ENCODE assay signal across 16 cellular contexts in the genomic region with DNA sequence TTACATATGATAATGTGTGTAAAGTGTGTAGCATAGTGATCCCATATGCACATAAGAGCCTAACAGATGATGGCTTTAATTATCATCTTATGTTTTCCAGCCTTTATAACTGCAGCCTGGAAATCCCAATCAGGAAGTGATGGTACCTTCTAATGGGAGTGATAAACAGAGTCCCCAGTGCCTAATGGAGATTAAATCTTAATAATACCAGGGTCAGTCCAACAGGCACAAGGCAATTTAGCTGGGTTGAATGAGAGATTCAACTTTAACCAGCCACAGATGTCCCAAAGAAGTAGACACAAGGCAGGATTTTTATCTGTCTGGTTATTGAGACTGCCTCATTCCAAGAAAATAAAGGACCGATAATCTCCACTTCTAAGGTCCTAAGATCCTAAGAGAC. TPM values are rescaled to one million over a fixed set of nuclear protein-coding genes. Genes with fewer than 3 reads are reported as not detected.
DNase-seq lines count a peak whose midpoint lies in the region; ATAC-seq and TF ChIP-seq lines count a peak whose summit lies in the region.
"Had no signal": no experiment of that assay in that cellular context is flagged by ENCODE, and none has a peak within 500 bp of the region (broad histone marks: within the 10 kb centered on the region; RNA-seq: fewer than 3 reads in every experiment).

No MANE protein-coding gene starts in this region.

- no peaks in the 10 kb centered on the region for H3K36me3 ChIP-seq in naive thymus-derived CD4-positive, alpha-beta T cell (ENCODE audit: control insufficient read depth in 2 of 3, insufficient read depth in 3 of 3, low read length in 3 of 3)
- H3K36me3 ChIP-seq: BLaER1 had no signal

- no peak for ATAC-seq in naive thymus-derived CD4-positive, alpha-beta T cell
- ATAC-seq: GM12878 had no signal

- peak overlapping the region; percentile 44 to 89 (median 85) for H3K27ac Mint-ChIP-seq in nephron
- no peak overlapping the region for H3K27ac Mint-ChIP-seq in naive thymus-derived CD4-positive, alpha-beta T cell
- H3K27ac Mint-ChIP-seq: CD8-positive, alpha-beta memory T cell; HFFc6 had no signal

- no peaks in the 10 kb centered on the region for H3K4me1 ChIP-seq in naive thymus-derived CD4-positive, alpha-beta T cell (ENCODE audit: control insufficient read depth in 2 of 2, insufficient read depth in 2 of 2, low read length in 2 of 2)
- H3K4me1 ChIP-seq: BLaER1 had no signal

- DNase-seq in NCI-H82 (lab: John Stamatoyannopoulos, UW): peak; percentile 12
- no peak for DNase-seq in NCI-H82 treated with DMSO at 0.1 percent for 48 hours (lab: John Stamatoyannopoulos, UW; ENCODE audit: unreplicated experiment)
- DNase-seq in coronary artery (ENCODE audit: low spot score): no peak
- no peak for DNase-seq in naive thymus-derived CD4-positive, alpha-beta T cell
- no peak for DNase-seq in NCI-H345 treated with DMSO at 0.1 percent for 48 hours (lab: John Stamatoyannopoulos, UW; ENCODE audit: unreplicated experiment)
- DNase-seq in SKM-1 (lab: John Stamatoyannopoulos, UW; ENCODE audit: unreplicated experiment): no peak
- no peak for DNase-seq in mucosa of gallbladder (ENCODE audit: low spot score)
- DNase-seq: Caco-2; CD8-positive, alpha-beta memory T cell; DMS 273 treated with DMSO at 0.1 percent for 48 hours; HCEC 1CT; HFFc6 had no signal

- H3K9me3 ChIP-seq in naive thymus-derived CD4-positive, alpha-beta T cell (ENCODE audit: control insufficient read depth in 2 of 3, low read length in 3 of 3): no peaks in the 10 kb centered on the region
- H3K9me3 ChIP-seq: BLaER1, Caco-2 had no signal

- no peaks in the 10 kb centered on the region for H3K9me3 Mint-ChIP-seq in nephron
- H3K9me3 Mint-ChIP-seq in naive thymus-derived CD4-positive, alpha-beta T cell: peaks cover 0 to 7% (median 0%) of the 10 kb centered on the region in 11 donors
- H3K9me3 Mint-ChIP-seq: HFFc6 had no signal

- CTCF ChIA-PET in naive thymus-derived CD4-positive, alpha-beta T cell (lab: Charles Lee): no interaction called here

- no peaks in the 10 kb centered on the region for H3K27me3 ChIP-seq in naive thymus-derived CD4-positive, alpha-beta T cell (ENCODE audit: control insufficient read depth in 2 of 2, insufficient read depth in 2 of 2, low read length in 2 of 2)
- H3K27me3 ChIP-seq: BLaER1 had no signal

- H3K4me1 Mint-ChIP-seq in nephron: peaks cover 16% of the 10 kb centered on the region
- no peaks in the 10 kb centered on the region for H3K4me1 Mint-ChIP-seq in naive thymus-derived CD4-positive, alpha-beta T cell
- H3K4me1 Mint-ChIP-seq: CD8-positive, alpha-beta memory T cell had no signal

- TF ChIP-seq CTCF in coronary artery (IDR thresholded peaks at IDR 0.05) (no peak), nephron (IDR thresholded peaks at IDR 0.05; ENCODE audit: unreplicated experiment in 3 of 3) (no peak)

- POLR2A ChIA-PET in naive thymus-derived CD4-positive, alpha-beta T cell (lab: Charles Lee): no interaction called here

- peak overlapping the region; percentile 3 for H3K4me3 ChIP-seq in coronary artery
- H3K4me3 ChIP-seq in naive thymus-derived CD4-positive, alpha-beta T cell (ENCODE audit: low read length): no peak overlapping the region
- H3K4me3 ChIP-seq: BLaER1, GM12878 had no signal

- peak overlapping the region; percentile 26 to 60 for H3K27ac ChIP-seq in coronary artery
- no peak overlapping the region for H3K27ac ChIP-seq in naive thymus-derived CD4-positive, alpha-beta T cell (ENCODE audit: low read depth, low read length)
- H3K27ac ChIP-seq: 22Rv1, BLaER1 had no signal

- H3K27me3 Mint-ChIP-seq in nephron (ENCODE audit: low read depth): peaks cover 3% of the 10 kb centered on the region
- peaks cover 0 to 8% (median 0%) of the 10 kb centered on the region in 5 donors for H3K27me3 Mint-ChIP-seq in naive thymus-derived CD4-positive, alpha-beta T cell
- H3K27me3 Mint-ChIP-seq: CD8-positive, alpha-beta memory T cell had no signal

- intact Hi-C loops in naive thymus-derived CD4-positive, alpha-beta T cell (cut with micrococcal nuclease): no loop called here

- H3K4me3 Mint-ChIP-seq in nephron: no peak overlapping the region
- no peak overlapping the region for H3K4me3 Mint-ChIP-seq in naive thymus-derived CD4-positive, alpha-beta T cell
- H3K4me3 Mint-ChIP-seq: CD8-positive, alpha-beta memory T cell; HFFc6 had no signal

- peaks cover 75% of the 10 kb centered on the region for H3K36me3 Mint-ChIP-seq in nephron (ENCODE audit: low read depth)
- H3K36me3 Mint-ChIP-seq in naive thymus-derived CD4-positive, alpha-beta T cell: no peaks in the 10 kb centered on the region
- H3K36me3 Mint-ChIP-seq: CD8-positive, alpha-beta memory T cell had no signal

RNA-seq across cellular contexts. Expression of a gene that starts 12.0 kb away (rescaled TPM):
- total RNA-seq in naive thymus-derived CD4-positive, alpha-beta T cell: not detected
- polyA plus RNA-seq in naive thymus-derived CD4-positive, alpha-beta T cell: not detected
- 8.2 TPM for total RNA-seq in mucosa of gallbladder
- total RNA-seq: CD8-positive, alpha-beta memory T cell; GM12878 had no signal
- polyA plus RNA-seq: CD8-positive, alpha-beta memory T cell had no signal

Comparison
In these comparisons a context has a peak if more than half of its experiments do, and no peak if none do; other contexts are left out.
1. H3K27ac Mint-ChIP-seq: peak in nephron (3 of 3); none in naive thymus-derived CD4-positive, alpha-beta T cell (0 of 9).